In the genomic region with DNA sequence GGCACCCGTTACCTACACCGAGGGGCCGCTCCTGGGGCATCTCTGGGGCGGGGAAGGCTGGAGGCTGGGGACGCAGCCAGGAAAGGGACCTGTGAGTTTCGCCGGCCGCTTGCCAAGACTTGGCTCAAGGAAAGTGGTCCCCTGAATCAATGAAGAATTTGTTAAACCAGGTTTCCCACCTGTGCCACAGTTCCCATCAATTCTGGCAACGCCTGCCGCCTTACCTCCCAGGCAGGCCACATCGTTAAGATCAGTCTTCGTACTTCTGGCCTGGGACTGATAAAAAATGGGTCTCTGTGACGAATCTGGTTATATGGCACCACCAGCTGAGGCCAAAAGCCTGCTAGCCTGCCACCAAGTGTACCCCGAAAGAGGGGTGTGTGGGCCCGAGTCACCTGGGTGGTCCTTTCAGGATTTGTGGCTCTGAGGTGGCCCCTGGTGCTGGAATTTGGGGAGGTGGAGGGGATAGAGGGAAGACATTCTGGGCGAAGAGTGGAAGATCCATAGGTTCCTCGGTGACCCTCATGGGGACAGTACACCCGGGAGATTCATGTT, we compare ENCODE assay signal across 8 cellular contexts. TPM values are rescaled to one million over a fixed set of nuclear protein-coding genes. Genes with fewer than 3 reads are reported as not detected.
DNase-seq lines count a peak whose midpoint lies in the region; ATAC-seq and TF ChIP-seq lines count a peak whose summit lies in the region.

No MANE protein-coding gene starts in this region.

- H3K27ac Mint-ChIP-seq in CD4-positive, CD25-positive, alpha-beta regulatory T cell = no peak overlapping the region

- intact Hi-C loops in Panc1 (cut with micrococcal nuclease; ENCODE audit: unreplicated experiment) = no loop called here

- no peaks in the 10 kb centered on the region for H3K36me3 Mint-ChIP-seq in CD4-positive, CD25-positive, alpha-beta regulatory T cell

- H3K4me1 ChIP-seq in CD4-positive, CD25-positive, alpha-beta regulatory T cell (ENCODE audit: control insufficient read depth, insufficient read depth, low read length, poor library complexity, severe bottlenecking) = peaks cover 25% of the 10 kb centered on the region
- H3K4me1 ChIP-seq in Panc1 (ENCODE audit: control insufficient read depth, insufficient read depth, low read length) = peaks cover 4% of the 10 kb centered on the region
- peaks cover 8% of the 10 kb centered on the region for H3K4me1 ChIP-seq in osteoblast (ENCODE audit: insufficient read depth, low read length)

- CTCF ChIA-PET in Panc1 (lab: Charles Lee) = interaction anchor here (0.6 kb wide), 1 partner anchor 47 kb away, joined by 6 read pairs; no protein-coding TSS in a partner anchor

- no peak for ATAC-seq in CD4-positive, CD25-positive, alpha-beta regulatory T cell (ENCODE audit: low read depth in 2 of 2)
- ATAC-seq in Panc1 = no peak; the same call in 1 of the 2 replicates
- no peak for ATAC-seq in GM19023 (IDR thresholded peaks at IDR 0.05; ENCODE audit: unreplicated experiment)
- no peak for ATAC-seq in HG03565 (IDR thresholded peaks at IDR 0.05; ENCODE audit: unreplicated experiment)

- H3K4me1 Mint-ChIP-seq in CD4-positive, CD25-positive, alpha-beta regulatory T cell = peaks cover 0 to 24% (median 11%) of the 10 kb centered on the region in 4 donors

- H3K27ac ChIP-seq in CD4-positive, CD25-positive, alpha-beta regulatory T cell (ENCODE audit: insufficient read depth, low read length, poor library complexity, severe bottlenecking) = no peak overlapping the region
- H3K27ac ChIP-seq in Panc1 (ENCODE audit: low read length) (no peak overlapping the region), osteoblast (ENCODE audit: low read depth, low read length) (no peak overlapping the region)

- peaks cover 23% of the 10 kb centered on the region for H3K27me3 ChIP-seq in CD4-positive, CD25-positive, alpha-beta regulatory T cell (ENCODE audit: control insufficient read depth, insufficient read depth, low read length)
- H3K27me3 ChIP-seq in Panc1 (ENCODE audit: control insufficient read depth, insufficient read depth, low read length) = peaks cover 25% of the 10 kb centered on the region
- peaks cover 52% of the 10 kb centered on the region for H3K27me3 ChIP-seq in osteoblast (ENCODE audit: insufficient read depth, low read length)

- H3K27me3 Mint-ChIP-seq in CD4-positive, CD25-positive, alpha-beta regulatory T cell = peaks cover 67% of the 10 kb centered on the region

- POLR2A ChIA-PET in Panc1 (lab: Charles Lee) = no interaction called here

- peak overlapping the region; percentile 72 for H3K4me2 ChIP-seq in osteoblast (ENCODE audit: insufficient read depth, low read length)

- in situ Hi-C loops in Panc1 (cut with HindIII; ENCODE audit: low pct_unique_long_range_greater_than_20kb, low sequenced_read_pairs) = no loop called here

- H3K9me3 Mint-ChIP-seq in CD4-positive, CD25-positive, alpha-beta regulatory T cell = no peaks in the 10 kb centered on the region

- no TSS peak for BruUV-seq in Panc1 (replicated peaks; lab: Mats Ljungman, UMichigan)

- H3K36me3 ChIP-seq in CD4-positive, CD25-positive, alpha-beta regulatory T cell (ENCODE audit: control insufficient read depth, insufficient read depth, low read length) = no peaks in the 10 kb centered on the region
- peaks cover 7% of the 10 kb centered on the region; the same call in 1 of the 2 replicates for H3K36me3 ChIP-seq in Panc1 (ENCODE audit: control insufficient read depth, insufficient read depth, low read length)
- no peaks in the 10 kb centered on the region for H3K36me3 ChIP-seq in osteoblast (ENCODE audit: insufficient read depth, low read length)

- DNase-seq in CD4-positive, CD25-positive, alpha-beta regulatory T cell = no peak
- DNase-seq in Panc1 (ENCODE audit: low read depth, low spot score) (no peak), epithelial cell of esophagus (ENCODE audit: low read depth) (no peak), osteoblast (ENCODE audit: insufficient read length, low spot score, missing footprints) (no peak)
- DNase-seq in stimulated activated CD4-positive, alpha-beta T cell treated with anti-CD3 and anti-CD28 coated beads, Interleukin-4, amount 100 ng/mL, for 1 hour = no peak
- DNase-seq in activated CD8-positive, alpha-beta memory T cell treated with anti-CD3 and anti-CD28 coated beads, Interleukin-2, amount 50 U/mL, for 48 hours = no peak

- H3K4me3 Mint-ChIP-seq in CD4-positive, CD25-positive, alpha-beta regulatory T cell = peak overlapping the region; percentile 53 to 89 (median 76)

- H3K79me2 ChIP-seq in osteoblast (ENCODE audit: insufficient read depth, low read length) = no peaks in the 10 kb centered on the region

- no peaks in the 10 kb centered on the region for H3K9me3 ChIP-seq in CD4-positive, CD25-positive, alpha-beta regulatory T cell (ENCODE audit: control insufficient read depth in 2 of 2, low read length in 2 of 2)
- H3K9me3 ChIP-seq in Panc1 (ENCODE audit: control insufficient read depth, insufficient read depth, low read depth, low read length) (no peaks in the 10 kb centered on the region), osteoblast (ENCODE audit: low read depth, low read length) (no peaks in the 10 kb centered on the region)

- no peaks in the 10 kb centered on the region for H4K20me1 ChIP-seq in osteoblast (ENCODE audit: insufficient read depth, low read length)

- H2AFZ ChIP-seq in osteoblast (ENCODE audit: low read length) = peak overlapping the region; percentile 59

- TF ChIP-seq CTCF in Panc1 (IDR thresholded peaks at IDR 0.05) = no peak; the same call in none of the 2 replicates
- no peak for TF ChIP-seq CTCF in epithelial cell of esophagus (IDR thresholded peaks at IDR 0.05; ENCODE audit: insufficient read depth, low read depth, low read length, missing control alignments)
- TF ChIP-seq CTCF in osteoblast (IDR thresholded peaks at IDR 0.05; ENCODE audit: extremely low read depth, low read depth, low read length) = no peak

- no peak overlapping the region for H3K4me3 ChIP-seq in CD4-positive, CD25-positive, alpha-beta regulatory T cell (ENCODE audit: low read depth, low read length)
- H3K4me3 ChIP-seq in Panc1 (ENCODE audit: low read depth in 2 of 2, low read length in 2 of 2) (peak overlapping the region; percentile 48 to 61), epithelial cell of esophagus (ENCODE audit: low read length) (peak overlapping the region; percentile 92), osteoblast (ENCODE audit: insufficient read depth, low read length) (peak overlapping the region; percentile 67)

RNA-seq across cellular contexts. Expression of gene TGFA, which starts 0.8 kb away (rescaled TPM):
- total RNA-seq in CD4-positive, CD25-positive, alpha-beta regulatory T cell = 0.42 TPM
- polyA plus RNA-seq in CD4-positive, CD25-positive, alpha-beta regulatory T cell = under 1 TPM in 2 of 4 donors, not detected in 2; 0.07 to 0.45 TPM
- total RNA-seq in Panc1 (2021; ENCODE audit: unreplicated experiment) (1.7 TPM), osteoblast (not detected in 2 replicates)
- polyA plus RNA-seq in Panc1 (2012; ENCODE audit: insufficient read length) = 1.0 TPM
